ENCODE assay signal across 1 cellular context in the genomic region with DNA sequence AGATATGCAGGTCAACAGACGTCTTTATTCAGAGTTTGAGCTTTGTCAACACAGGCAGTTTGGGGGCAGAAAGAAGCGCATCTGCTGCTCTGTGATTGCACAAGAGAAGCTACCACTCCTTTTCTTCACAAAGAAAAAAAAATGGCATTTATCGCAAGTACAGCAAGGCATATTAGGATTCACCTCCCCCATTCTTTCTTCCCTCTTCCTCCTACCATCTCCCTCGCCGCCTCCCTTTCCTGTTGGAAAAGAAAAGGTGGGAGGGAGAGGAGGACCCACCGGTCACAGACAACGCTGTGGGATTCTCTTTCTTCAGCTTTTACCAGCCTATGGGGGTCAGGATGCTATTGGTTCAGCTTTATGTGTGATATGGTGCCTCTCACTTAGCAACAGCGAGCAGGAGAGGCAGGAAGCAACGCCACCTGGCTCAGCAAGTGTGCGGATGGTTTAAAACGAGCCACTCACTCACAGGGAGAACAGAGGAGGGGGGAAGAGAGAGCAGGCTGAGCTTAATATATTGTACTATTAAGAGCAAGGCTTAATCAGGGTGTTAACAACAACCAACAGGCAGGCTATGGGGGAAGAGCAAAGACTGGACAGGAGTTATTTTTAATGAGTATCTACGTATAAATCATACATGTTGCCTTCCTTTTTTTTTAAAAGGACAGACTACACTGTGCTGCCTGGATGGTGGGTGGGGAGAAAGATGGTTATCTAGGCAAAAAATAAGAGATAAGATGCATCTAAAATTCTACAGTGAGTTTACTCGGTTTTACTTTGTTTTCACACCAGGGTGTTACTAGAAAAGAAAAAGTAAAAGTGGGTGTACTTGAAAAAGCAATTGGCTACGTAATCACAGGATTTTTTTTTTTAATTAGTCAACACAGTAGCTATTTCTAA.
TF ChIP-seq lines count a peak whose summit lies in the region.

No MANE protein-coding gene starts in this region.

TF ChIP-seq in SK-N-SH, 30 proteins besides CTCF, POLR2A, EP300 and RAD21 (continued from another document):
- TF ChIP-seq, protein P1, sequence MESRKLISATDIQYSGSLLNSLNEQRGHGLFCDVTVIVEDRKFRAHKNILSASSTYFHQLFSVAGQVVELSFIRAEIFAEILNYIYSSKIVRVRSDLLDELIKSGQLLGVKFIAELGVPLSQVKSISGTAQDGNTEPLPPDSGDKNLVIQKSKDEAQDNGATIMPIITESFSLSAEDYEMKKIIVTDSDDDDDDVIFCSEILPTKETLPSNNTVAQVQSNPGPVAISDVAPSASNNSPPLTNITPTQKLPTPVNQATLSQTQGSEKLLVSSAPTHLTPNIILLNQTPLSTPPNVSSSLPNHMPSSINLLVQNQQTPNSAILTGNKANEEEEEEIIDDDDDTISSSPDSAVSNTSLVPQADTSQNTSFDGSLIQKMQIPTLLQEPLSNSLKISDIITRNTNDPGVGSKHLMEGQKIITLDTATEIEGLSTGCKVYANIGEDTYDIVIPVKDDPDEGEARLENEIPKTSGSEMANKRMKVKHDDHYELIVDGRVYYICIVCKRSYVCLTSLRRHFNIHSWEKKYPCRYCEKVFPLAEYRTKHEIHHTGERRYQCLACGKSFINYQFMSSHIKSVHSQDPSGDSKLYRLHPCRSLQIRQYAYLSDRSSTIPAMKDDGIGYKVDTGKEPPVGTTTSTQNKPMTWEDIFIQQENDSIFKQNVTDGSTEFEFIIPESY (IDR thresholded peaks at IDR 0.05; ENCODE audit: borderline replicate concordance, low read depth), result no peak
- TF ChIP-seq ELF1 (IDR thresholded peaks at IDR 0.05) (no peak), RFX5 (IDR thresholded peaks at IDR 0.05; ENCODE audit: low read length) (peak; percentile 93), EZH2phosphoT487 (IDR thresholded peaks at IDR 0.05; ENCODE audit: borderline replicate concordance, low read depth) (no peak), SIN3A (IDR thresholded peaks at IDR 0.05; ENCODE audit: borderline replicate concordance, low read depth, low read length) (no peak; the same call in 1 of the 2 replicates), JUND (IDR thresholded peaks at IDR 0.05) (no peak), TAF1 (IDR thresholded peaks at IDR 0.05; ENCODE audit: borderline replicate concordance, low read depth, low read length) (no peak)
- TF ChIP-seq, protein P2, sequence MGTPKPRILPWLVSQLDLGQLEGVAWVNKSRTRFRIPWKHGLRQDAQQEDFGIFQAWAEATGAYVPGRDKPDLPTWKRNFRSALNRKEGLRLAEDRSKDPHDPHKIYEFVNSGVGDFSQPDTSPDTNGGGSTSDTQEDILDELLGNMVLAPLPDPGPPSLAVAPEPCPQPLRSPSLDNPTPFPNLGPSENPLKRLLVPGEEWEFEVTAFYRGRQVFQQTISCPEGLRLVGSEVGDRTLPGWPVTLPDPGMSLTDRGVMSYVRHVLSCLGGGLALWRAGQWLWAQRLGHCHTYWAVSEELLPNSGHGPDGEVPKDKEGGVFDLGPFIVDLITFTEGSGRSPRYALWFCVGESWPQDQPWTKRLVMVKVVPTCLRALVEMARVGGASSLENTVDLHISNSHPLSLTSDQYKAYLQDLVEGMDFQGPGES (IDR thresholded peaks at IDR 0.05; ENCODE audit: low read depth, low read length), result no peak
TF ChIP-seq in SK-N-SH: peak in this region for 8.
